Comparison of ENCODE assay signal across 12 cellular contexts in genomic region chr9:134483361-134484184, GRCh38.
"Had no signal": no experiment of that assay in that cellular context is flagged by ENCODE, and none has a peak within 500 bp of the region (broad histone marks: within the 10 kb centered on the region; RNA-seq: fewer than 3 reads in every experiment).

No MANE protein-coding gene starts in this region.

- H2AFZ ChIP-seq: hepatocyte had no signal

- H3K27ac ChIP-seq: body of pancreas, hepatocyte, neutrophil, pancreas, thyroid gland had no signal

- H3K9me3 ChIP-seq: body of pancreas, neutrophil, pancreas, thyroid gland had no signal

- H3K79me2 ChIP-seq: hepatocyte had no signal

- H3K4me2 ChIP-seq: hepatocyte had no signal

- H3K4me1 ChIP-seq: body of pancreas, pancreas, thyroid gland had no signal

- H3K36me3 ChIP-seq: neutrophil, pancreas, thyroid gland had no signal

- DNase-seq: activated CD4-positive, alpha-beta T cell treated with anti-CD3 and anti-CD28 coated beads for 1 hour; activated CD8-positive, alpha-beta memory T cell treated with anti-CD3 and anti-CD28 coated beads for 24 hours; natural killer cell; stimulated activated CD4-positive, alpha-beta T cell treated with anti-CD3 and anti-CD28 coated beads, Interleukin-12 subunit alpha, Interleukin-12 subunit beta, amount 100 ng/mL, for 4 hours; stimulated activated CD4-positive, alpha-beta T cell treated with anti-CD3 and anti-CD28 coated beads, Interleukin-1b, Interleukin-23, amount 100 ng/mL, for 48 hours; stimulated activated CD8-positive, alpha-beta memory T cell treated with anti-CD3 and anti-CD28 coated beads, Interleukin-4, amount 100 ng/mL, for 48 hours; stimulated activated naive CD4-positive, alpha-beta T cell; thyroid gland had no signal

- H3K27me3 ChIP-seq: body of pancreas, hepatocyte, neutrophil, pancreas, thyroid gland had no signal

- ATAC-seq: body of pancreas, natural killer cell, pancreas had no signal

- H3K4me3 ChIP-seq: body of pancreas, hepatocyte, pancreas, thyroid gland had no signal
